ENCODE assay signal across 16 cellular contexts in genomic region chr5:109905906-109906305, GRCh38.
"Had no signal": no experiment of that assay in that cellular context is flagged by ENCODE, and none has a peak within 500 bp of the region (broad histone marks: within the 10 kb centered on the region; RNA-seq: fewer than 3 reads in every experiment).

No MANE protein-coding gene starts in this region.

- DNase-seq: activated CD4-positive, alpha-beta memory T cell treated with anti-CD3 and anti-CD28 coated beads, Interleukin-2, amount 10 ng/mL, durations not matched to agents 7 days and 5 days; activated CD4-positive, alpha-beta T cell treated with anti-CD3 and anti-CD28 coated beads for 36 hours; activated gamma-delta T cell treated with Interleukin-2 at 50 U/mL for 16 hours; activated naive CD8-positive, alpha-beta T cell treated with anti-CD3 and anti-CD28 coated beads, Interleukin-2, amount 10 ng/mL, durations not matched to agents 7 days and 5 days; activated T-cell treated with anti-CD3 and anti-CD28 coated beads, Interleukin-2, amount 50 U/mL, for 72 hours; effector memory CD8-positive, alpha-beta T cell; erythroblast; glutamatergic neuron; left ventricle myocardium superior; right cardiac atrium; stimulated activated CD4-positive, alpha-beta T cell treated with anti-CD3 and anti-CD28 coated beads, Interleukin-1b, Interleukin-23, amount 100 ng/mL, for 48 hours; stimulated activated naive B cell treated with anti-CD40 and anti-IgM and Interleukin-4, amounts not matched to agents 10 μg/mL and 1 μg/mL and 100 μg/mL, for 72 hours; T1000 had no signal

- H3K9me3 ChIP-seq: ascending aorta, tibial nerve had no signal

- H2AFZ ChIP-seq: parathyroid adenoma had no signal

- H3K79me2 ChIP-seq: parathyroid adenoma had no signal

- H3K27ac ChIP-seq: ascending aorta, parathyroid adenoma, tibial nerve had no signal

- H3K9ac ChIP-seq: parathyroid adenoma had no signal

- H3K36me3 ChIP-seq: ascending aorta, tibial nerve had no signal

- H3K27me3 ChIP-seq: ascending aorta, tibial nerve had no signal

- H3K4me3 ChIP-seq: ascending aorta, tibial nerve had no signal

- H3K4me1 ChIP-seq: ascending aorta, parathyroid adenoma had no signal
